Comparison of ENCODE assay signal across 8 cellular contexts in genomic region chr3:68893600-68894239, GRCh38.
DNase-seq lines count a peak whose midpoint lies in the region; ATAC-seq and TF ChIP-seq lines count a peak whose summit lies in the region.

No MANE protein-coding gene starts in this region.

- TF ChIP-seq CTCF in MM.1S (IDR thresholded peaks at IDR 0.05; ENCODE audit: low read length) (peak; percentile 30), brain microvascular endothelial cell (IDR thresholded peaks at IDR 0.05; ENCODE audit: low read depth, low read length, missing control alignments) (no peak)

- in situ Hi-C loops in brain microvascular endothelial cell (cut with HindIII; ENCODE audit: low pct_ligation_motif_present, low sequenced_read_pairs): no loop called here

- H3K4me1 ChIP-seq in MM.1S (ENCODE audit: low read length): no peaks in the 10 kb centered on the region

- no peak overlapping the region for H3K27ac ChIP-seq in MM.1S (ENCODE audit: low read length)
- no peak overlapping the region for H3K27ac ChIP-seq in brain microvascular endothelial cell

- H3K4me3 ChIP-seq in MM.1S (ENCODE audit: low read length) (no peak overlapping the region), brain microvascular endothelial cell (ENCODE audit: low read depth, low read length) (no peak overlapping the region)

- no peak for ATAC-seq in activated CD4-positive, CD25-positive, alpha-beta regulatory T cell treated with anti-CD3 and anti-CD28 coated beads, Interleukin-2, amount 50 U/mL, for 24 hours
- no peak for ATAC-seq in GM18868 (IDR thresholded peaks at IDR 0.05; ENCODE audit: unreplicated experiment)

- no peaks in the 10 kb centered on the region for H3K27me3 ChIP-seq in MM.1S (replicated peaks; ENCODE audit: insufficient read depth, low read length)
- no peaks in the 10 kb centered on the region for H3K27me3 ChIP-seq in brain microvascular endothelial cell (replicated peaks)

- H3F3A ChIP-seq in MM.1S (ENCODE audit: insufficient read depth, low read length): no peaks in the 10 kb centered on the region

- H3K36me3 ChIP-seq in MM.1S (replicated peaks; ENCODE audit: insufficient read depth, low read length) (no peaks in the 10 kb centered on the region), brain microvascular endothelial cell (replicated peaks) (no peaks in the 10 kb centered on the region)

- H3K9me2 ChIP-seq in MM.1S (replicated peaks; ENCODE audit: insufficient read depth, low read length): no peaks in the 10 kb centered on the region

- H3K79me2 ChIP-seq in MM.1S (ENCODE audit: low read length): no peaks in the 10 kb centered on the region

- H2AFZ ChIP-seq in MM.1S (ENCODE audit: low read length): no peak overlapping the region

- peak; percentile 50 for DNase-seq in DMS 273 (lab: John Stamatoyannopoulos, UW; ENCODE audit: unreplicated experiment)
- no peak for DNase-seq in DMS 273 treated with DMSO at 0.1 percent for 48 hours (lab: John Stamatoyannopoulos, UW)
- DNase-seq in MM.1S: peak; percentile 58
- DNase-seq in brain microvascular endothelial cell: peak; percentile 18
- peak; percentile 52 for DNase-seq in medulla oblongata (ENCODE audit: extremely low spot score)
- DNase-seq in stimulated activated naive CD4-positive, alpha-beta T cell treated with Interleukin-2 at 50 U/mL for 16 hours (lab: John Stamatoyannopoulos, UW): no peak

- no peak overlapping the region for H3K9ac ChIP-seq in MM.1S (ENCODE audit: low read length)

- H4K20me1 ChIP-seq in MM.1S (ENCODE audit: insufficient read depth, low read length): no peaks in the 10 kb centered on the region

- H3K4me2 ChIP-seq in MM.1S (ENCODE audit: low read depth, low read length): no peak overlapping the region

- no peaks in the 10 kb centered on the region for H3K9me3 ChIP-seq in MM.1S (replicated peaks; ENCODE audit: insufficient read depth, low read length)

Comparison
In these comparisons a context has a peak if more than half of its experiments do, and no peak if none do; other contexts are left out.
1. DNase-seq: peak in DMS 273 (single experiment), MM.1S (single experiment), brain microvascular endothelial cell (single experiment) and medulla oblongata (single experiment); none in DMS 273 treated with DMSO at 0.1 percent for 48 hours (single experiment) and stimulated activated naive CD4-positive, alpha-beta T cell treated with Interleukin-2 at 50 U/mL for 16 hours (single experiment).